ENCODE assay signal across 8 cellular contexts in the genomic region with DNA sequence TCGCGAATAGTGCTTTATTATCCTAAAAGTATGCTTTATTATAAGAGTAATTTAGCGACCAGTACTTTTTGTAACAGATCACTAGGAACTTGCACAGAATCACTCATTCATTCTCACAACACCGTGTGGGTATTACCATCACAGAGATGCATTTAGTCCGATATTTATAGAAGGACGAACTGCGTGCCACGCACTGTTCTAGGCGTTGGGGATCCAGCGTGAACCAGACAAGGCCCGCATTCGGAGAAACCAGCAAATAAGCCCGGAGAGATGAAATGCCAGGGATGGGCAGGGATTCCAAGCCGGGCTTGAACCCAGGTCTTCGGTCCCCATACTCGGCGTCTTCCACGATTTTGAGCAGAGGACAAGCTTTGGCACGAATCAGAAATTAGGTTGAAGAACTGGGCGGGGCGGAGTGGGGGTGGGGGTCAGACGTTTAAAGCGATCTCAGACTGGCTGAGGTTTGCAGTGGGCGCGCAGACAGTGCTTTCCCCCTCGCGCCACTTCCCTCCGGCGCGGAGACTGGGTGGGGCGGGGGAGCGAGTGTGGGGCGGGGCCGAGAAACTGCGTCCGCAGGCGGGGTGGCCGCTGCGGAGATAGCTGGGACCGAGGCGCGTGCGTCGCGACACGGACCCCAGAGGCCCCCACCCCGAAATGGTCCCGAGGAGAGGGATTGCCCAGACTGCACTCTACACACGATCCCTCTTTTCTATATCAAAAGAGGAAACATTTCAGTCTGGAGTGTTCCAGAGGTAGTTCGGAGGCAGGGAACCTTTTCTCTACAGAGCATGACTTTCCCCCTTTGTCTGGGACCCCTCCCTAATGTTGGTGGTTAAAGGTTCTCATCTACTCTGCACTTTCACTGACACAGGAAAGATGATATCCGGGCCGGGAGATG. TPM values are rescaled to one million over a fixed set of nuclear protein-coding genes. Genes with fewer than 3 reads are reported as not detected.
A peak's percentile ranks its signal among the peaks of the same experiment; 100 is the strongest.
DNase-seq lines count a peak whose midpoint lies in the region; ATAC-seq and TF ChIP-seq lines count a peak whose summit lies in the region.

No MANE protein-coding gene starts in this region.

- peak overlapping the region; percentile 7 to 14 for H3K27ac ChIP-seq in esophagus (ENCODE audit: low read depth in 2 of 2, low read length in 1 of 2)
- H3K27ac ChIP-seq in subcutaneous abdominal adipose tissue (ENCODE audit: low read depth, low read length), result no peak overlapping the region

- no peak for TF ChIP-seq POLR2A in GM18505 (IDR thresholded peaks at IDR 0.05; ENCODE audit: borderline replicate concordance, extremely low read depth, insufficient read depth, insufficient read length)

- ATAC-seq in GM18505 (IDR thresholded peaks at IDR 0.05; ENCODE audit: unreplicated experiment), result peak; percentile 30
- no peak for ATAC-seq in GM18870 (IDR thresholded peaks at IDR 0.05; ENCODE audit: unreplicated experiment)

- H2AFZ ChIP-seq in neuron (ENCODE audit: low read depth, low read length), result peak overlapping the region; percentile 30

- WGBS in esophagus, 2 donors, result 1% methylated on average over 50 to 52 of the region's 52 CpGs

- H3K4me3 ChIP-seq in esophagus (ENCODE audit: low read depth in 1 of 2, low read length in 2 of 2) (peak overlapping the region; percentile 40 to 54), neuron (ENCODE audit: low read length) (peak overlapping the region; percentile 88), subcutaneous abdominal adipose tissue (ENCODE audit: low read depth in 1 of 5, low read length in 5 of 5) (peak overlapping the region; percentile 64 to 88 (median 71))

- H3K9ac ChIP-seq in subcutaneous abdominal adipose tissue (ENCODE audit: low read length in 5 of 5), result peak overlapping the region in 3 of 5 donors; percentile 31 to 56 (median 48)

- H3K9me3 ChIP-seq in esophagus (ENCODE audit: control insufficient read depth in 2 of 2, insufficient read depth in 1 of 2, low read depth in 1 of 2, low read length in 1 of 2) (no peaks in the 10 kb centered on the region), neuron (ENCODE audit: low read length) (no peaks in the 10 kb centered on the region), subcutaneous abdominal adipose tissue (ENCODE audit: control insufficient read depth in 5 of 5, low read length in 5 of 5) (no peaks in the 10 kb centered on the region)

- in situ Hi-C loops in G401 (cut with HindIII; ENCODE audit: low sequenced_read_pairs), result no loop called here

- H3K27me3 ChIP-seq in esophagus (ENCODE audit: control insufficient read depth in 1 of 2, insufficient read depth in 2 of 2, low read length in 2 of 2) (peaks cover 2 to 5% of the 10 kb centered on the region in 2 donors), neuron (ENCODE audit: insufficient read depth, low read length) (peaks cover 17% of the 10 kb centered on the region), subcutaneous abdominal adipose tissue (ENCODE audit: control insufficient read depth in 5 of 5, insufficient read depth in 4 of 5, low read length in 5 of 5) (peaks cover 0 to 24% (median 12%) of the 10 kb centered on the region in 5 donors)

- peaks cover 2 to 7% of the 10 kb centered on the region in 2 donors for H3K4me1 ChIP-seq in esophagus (ENCODE audit: control insufficient read depth in 2 of 2, insufficient read depth in 2 of 2, low read length in 1 of 2)
- H3K4me1 ChIP-seq in neuron (ENCODE audit: insufficient read depth, low read length), result peaks cover 33% of the 10 kb centered on the region
- H3K4me1 ChIP-seq in subcutaneous abdominal adipose tissue (ENCODE audit: control insufficient read depth in 5 of 5, insufficient read depth in 5 of 5, low read length in 5 of 5), result peaks cover 3 to 45% (median 33%) of the 10 kb centered on the region in 5 donors

- peak; percentile 87 for DNase-seq in NCI-H345 (lab: John Stamatoyannopoulos, UW)
- peak; percentile 66 to 75 for DNase-seq in activated CD8-positive, alpha-beta memory T cell treated with anti-CD3 and anti-CD28 coated beads for 4 hours (ENCODE audit: low read depth in 2 of 2)
- DNase-seq in G401 (ENCODE audit: low spot score), result no peak

- no peaks in the 10 kb centered on the region for H3K36me3 ChIP-seq in esophagus (ENCODE audit: control insufficient read depth in 2 of 2, insufficient read depth in 2 of 2, low read length in 1 of 2)
- peaks cover 15% of the 10 kb centered on the region for H3K36me3 ChIP-seq in neuron (ENCODE audit: insufficient read depth, low read length)
- peaks cover 0 to 10% (median 4%) of the 10 kb centered on the region in 5 donors for H3K36me3 ChIP-seq in subcutaneous abdominal adipose tissue (ENCODE audit: control insufficient read depth in 5 of 5, insufficient read depth in 5 of 5, low read length in 5 of 5)

RNA-seq across cellular contexts. Expression of a gene that starts 1.1 kb away (rescaled TPM):
- polyA plus RNA-seq in esophagus, result 1 to 10 TPM; 3.8 to 5.1 TPM
- total RNA-seq in G401 (2014; rRNA removed; shearing (Covaris generic)), result not detected in 2 replicates
